In the genomic region with DNA sequence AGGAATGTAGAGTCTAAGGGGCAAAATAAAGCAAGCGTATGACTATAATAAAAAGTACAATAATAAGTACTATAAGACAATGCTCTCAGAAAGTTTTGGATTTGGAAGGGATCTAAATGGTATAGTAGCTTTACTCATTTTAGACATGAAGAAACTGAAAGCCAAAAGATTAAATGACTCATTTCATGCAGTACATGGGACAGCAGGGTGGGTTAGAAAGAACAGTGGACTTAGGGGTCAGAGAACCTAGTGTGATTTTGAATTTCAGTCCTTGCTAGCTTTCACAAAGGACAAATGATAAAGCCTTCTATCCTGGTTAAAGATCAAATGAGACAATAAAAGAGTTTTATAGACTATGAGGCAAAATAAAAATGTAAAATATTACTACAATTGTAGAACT, we compare ENCODE assay signal across 20 cellular contexts. TPM values are rescaled to one million over a fixed set of nuclear protein-coding genes. Genes with fewer than 3 reads are reported as not detected.
DNase-seq lines count a peak whose midpoint lies in the region; ATAC-seq and TF ChIP-seq lines count a peak whose summit lies in the region.
"Had no signal": no experiment of that assay in that cellular context is flagged by ENCODE, and none has a peak within 500 bp of the region (broad histone marks: within the 10 kb centered on the region; RNA-seq: fewer than 3 reads in every experiment).

No MANE protein-coding gene starts in this region.

- no peak for DNase-seq in HPDE6-E6E7 (ENCODE audit: extremely low spot score)
- DNase-seq in GF-D8 (lab: John Stamatoyannopoulos, UW), result no peak
- DNase-seq in activated CD4-positive, alpha-beta T cell treated with anti-CD3 and anti-CD28 coated beads, Interleukin-2, amount 10 ng/mL, durations not matched to agents 7 days and 5 days, result no peak
- DNase-seq in glutamatergic neuron, result no peak
- DNase-seq: activated CD4-positive, alpha-beta T cell treated with anti-CD3 and anti-CD28 coated beads, Interleukin-2, amount 10 ng/mL, durations not matched to agents 24 days and 14 days; amniotic stem cell; cerebellar nuclear complex; DMS153; IMR-90; mesenchymal stem cell; NCI-H2171; Right ventricle myocardium superior; stimulated activated CD4-positive, alpha-beta T cell treated with anti-CD3 and anti-CD28 coated beads, Interleukin-2, amount 100 ng/mL, for 48 hours; transverse colon had no signal

- no peak overlapping the region for H3K27ac Mint-ChIP-seq in activated CD4-positive, alpha-beta T cell treated with anti-CD3 and anti-CD28 coated beads, Interleukin-2, amount 10 ng/mL, durations not matched to agents 7 days and 5 days
- H3K27ac Mint-ChIP-seq in glutamatergic neuron (ENCODE audit: unreplicated experiment), result no peak overlapping the region
- H3K27ac Mint-ChIP-seq: activated CD4-positive, alpha-beta T cell treated with anti-CD3 and anti-CD28 coated beads, Interleukin-2, amount 10 ng/mL, durations not matched to agents 24 days and 14 days; B cell had no signal

- H3K36me3 Mint-ChIP-seq in activated CD4-positive, alpha-beta T cell treated with anti-CD3 and anti-CD28 coated beads, Interleukin-2, amount 10 ng/mL, durations not matched to agents 7 days and 5 days (ENCODE audit: low read depth), result no peaks in the 10 kb centered on the region
- H3K36me3 Mint-ChIP-seq in glutamatergic neuron (ENCODE audit: unreplicated experiment), result no peaks in the 10 kb centered on the region

- CTCF ChIA-PET in activated CD4-positive, alpha-beta T cell treated with anti-CD3 and anti-CD28 coated beads, Interleukin-2, amount 10 ng/mL, durations not matched to agents 7 days and 5 days (lab: Charles Lee), result no interaction called here

- TF ChIP-seq CTCF in glutamatergic neuron (IDR thresholded peaks at IDR 0.05; ENCODE audit: partially characterized antibody, unreplicated experiment), result no peak

- H3K27me3 Mint-ChIP-seq in activated CD4-positive, alpha-beta T cell treated with anti-CD3 and anti-CD28 coated beads, Interleukin-2, amount 10 ng/mL, durations not matched to agents 7 days and 5 days, result peaks cover 11% of the 10 kb centered on the region
- peaks cover 2% of the 10 kb centered on the region for H3K27me3 Mint-ChIP-seq in glutamatergic neuron (ENCODE audit: unreplicated experiment)

- no peak overlapping the region for H3K4me3 Mint-ChIP-seq in activated CD4-positive, alpha-beta T cell treated with anti-CD3 and anti-CD28 coated beads, Interleukin-2, amount 10 ng/mL, durations not matched to agents 7 days and 5 days
- no peak overlapping the region for H3K4me3 Mint-ChIP-seq in glutamatergic neuron (ENCODE audit: unreplicated experiment)
- H3K4me3 Mint-ChIP-seq: activated CD4-positive, alpha-beta T cell treated with anti-CD3 and anti-CD28 coated beads, Interleukin-2, amount 10 ng/mL, durations not matched to agents 24 days and 14 days; B cell; neural crest cell had no signal

- no peaks in the 10 kb centered on the region for H3K9me3 Mint-ChIP-seq in activated CD4-positive, alpha-beta T cell treated with anti-CD3 and anti-CD28 coated beads, Interleukin-2, amount 10 ng/mL, durations not matched to agents 7 days and 5 days
- no peaks in the 10 kb centered on the region for H3K9me3 Mint-ChIP-seq in glutamatergic neuron (ENCODE audit: unreplicated experiment)
- H3K9me3 Mint-ChIP-seq: neural crest cell had no signal

- ATAC-seq in GM18519 (IDR thresholded peaks at IDR 0.05; ENCODE audit: low FRiP score, unreplicated experiment) (peak; percentile 52), GM19452 (IDR thresholded peaks at IDR 0.05; ENCODE audit: unreplicated experiment) (peak; percentile 60), HG02759 (IDR thresholded peaks at IDR 0.05; ENCODE audit: unreplicated experiment) (peak; percentile 50), HG03469 (IDR thresholded peaks at IDR 0.05; ENCODE audit: unreplicated experiment) (peak; percentile 51)

- POLR2A ChIA-PET in activated CD4-positive, alpha-beta T cell treated with anti-CD3 and anti-CD28 coated beads, Interleukin-2, amount 10 ng/mL, durations not matched to agents 7 days and 5 days (lab: Charles Lee), result no interaction called here

- H3K4me1 Mint-ChIP-seq in activated CD4-positive, alpha-beta T cell treated with anti-CD3 and anti-CD28 coated beads, Interleukin-2, amount 10 ng/mL, durations not matched to agents 7 days and 5 days, result peaks cover 4% of the 10 kb centered on the region
- no peaks in the 10 kb centered on the region for H3K4me1 Mint-ChIP-seq in glutamatergic neuron (ENCODE audit: low read depth, unreplicated experiment)
- H3K4me1 Mint-ChIP-seq: B cell, neural crest cell had no signal

RNA-seq across cellular contexts. Expression of gene LEMD3, which starts 6.8 kb away (rescaled TPM):
- total RNA-seq in activated CD4-positive, alpha-beta T cell treated with anti-CD3 and anti-CD28 coated beads, Interleukin-2, amount 10 ng/mL, durations not matched to agents 7 days and 5 days, result 10 to 100 TPM; 28.5 to 30.9 TPM
- 25.4 TPM for total RNA-seq in glutamatergic neuron (ENCODE audit: unreplicated experiment)

RNA-seq across cellular contexts. Expression of gene WIF1, which starts 41.5 kb away (rescaled TPM):
- total RNA-seq in activated CD4-positive, alpha-beta T cell treated with anti-CD3 and anti-CD28 coated beads, Interleukin-2, amount 10 ng/mL, durations not matched to agents 7 days and 5 days, result not detected
- not detected for total RNA-seq in glutamatergic neuron (ENCODE audit: unreplicated experiment)
- total RNA-seq: activated CD4-positive, alpha-beta T cell treated with anti-CD3 and anti-CD28 coated beads, Interleukin-2, amount 10 ng/mL, durations not matched to agents 24 days and 14 days; B cell; IMR-90; neural crest cell; Right ventricle myocardium superior; transverse colon had no signal
